ENCODE assay signal across 9 cellular contexts in genomic region chr12:24728366-24728765, GRCh38.
DNase-seq lines count a peak whose midpoint lies in the region; ATAC-seq, FAIRE-seq and TF ChIP-seq lines count a peak whose summit lies in the region.
"Had no signal": no experiment of that assay in that cellular context is flagged by ENCODE, and none has a peak within 500 bp of the region (broad histone marks: within the 10 kb centered on the region; RNA-seq: fewer than 3 reads in every experiment).

No MANE protein-coding gene starts in this region.

- CTCF ChIA-PET in H1 (lab: Charles Lee; ENCODE audit: partially characterized antibody) = interaction anchor here (0.5 to 1.0 kb wide), 3 partner anchors 16 to 670 kb away, joined by 3 read pairs; no protein-coding TSS in a partner anchor

- no peak overlapping the region for H4K91ac ChIP-seq in H1 (replicated peaks; ENCODE audit: insufficient read length, low read length)

- no peak overlapping the region for H3K27ac ChIP-seq in H1 (ENCODE audit: low read depth, low read length)

- no peak overlapping the region for H2BK120ac ChIP-seq in H1 (replicated peaks; ENCODE audit: low read depth, low read length)

- POLR2A ChIA-PET in H1 (lab: Charles Lee; ENCODE audit: partially characterized antibody) = no interaction called here

- no peak for TF ChIP-seq EP300 in H1 (IDR thresholded peaks at IDR 0.05; ENCODE audit: borderline replicate concordance in 1 of 2, low read depth in 2 of 2, low read length in 2 of 2)

- TF ChIP-seq POLR2A in H1 (IDR thresholded peaks at IDR 0.05; ENCODE audit: control extremely low read depth in 1 of 2, low read depth in 2 of 2, low read length in 2 of 2) = no peak

- no peaks in the 10 kb centered on the region for H3K79me2 ChIP-seq in H1 (ENCODE audit: control insufficient read depth in 1 of 2, insufficient read depth in 2 of 2, low read length in 2 of 2)

- no peak overlapping the region for H3K4me2 ChIP-seq in H1 (ENCODE audit: insufficient read depth in 1 of 2, low read depth in 2 of 2, low read length in 2 of 2)

- no peak overlapping the region for H2BK12ac ChIP-seq in H1 (ENCODE audit: low read depth, low read length)

- peaks cover 2% of the 10 kb centered on the region for H3K9me3 Mint-ChIP-seq in stimulated activated effector memory CD8-positive, alpha-beta T cell treated with anti-CD3 and anti-CD28 coated beads, Interleukin-12 subunit alpha, Interleukin-12 subunit beta, amount 100 ng/mL, for 72 hours

- no peak overlapping the region for H4K8ac ChIP-seq in H1 (ENCODE audit: extremely low read depth, insufficient read depth, low read length)

- no peak overlapping the region for H3K18ac ChIP-seq in H1 (ENCODE audit: extremely low read depth, low read length)

- H3K14ac ChIP-seq in H1 (ENCODE audit: insufficient read length) = no peak overlapping the region

- H2BK5ac ChIP-seq in H1 (ENCODE audit: low read depth, low read length) = no peak overlapping the region

- no peaks in the 10 kb centered on the region for H3K36me3 ChIP-seq in H1 (ENCODE audit: control insufficient read depth in 2 of 4, insufficient read depth in 4 of 4, low read length in 3 of 4)

- no peaks in the 10 kb centered on the region for H3K4me1 ChIP-seq in H1 (replicated peaks in 1 of 4; ENCODE audit: control insufficient read depth in 3 of 4, insufficient read depth in 4 of 4, low read length in 3 of 4)

- TF ChIP-seq RAD21 in H1 (IDR thresholded peaks at IDR 0.05 in 1 of 2, conservative IDR thresholded peaks at IDR 0.05 in 1 of 2; ENCODE audit: low read depth in 2 of 2, low read length in 2 of 2) = peak; percentile 53 to 62

- no peaks in the 10 kb centered on the region for H3K9me3 ChIP-seq in H1 (ENCODE audit: insufficient read depth in 2 of 2, low read depth in 1 of 2, low read length in 1 of 2)

- no peak overlapping the region for H3K23ac ChIP-seq in H1 (ENCODE audit: insufficient read length)

- H3K9ac ChIP-seq in H1 (replicated peaks in 1 of 4; ENCODE audit: extremely low read depth in 1 of 4, low read depth in 3 of 4, low read length in 3 of 4) = no peak overlapping the region

- no peak overlapping the region for H2BK20ac ChIP-seq in H1 (ENCODE audit: low read length)

- H3K27me3 ChIP-seq in H1 (replicated peaks in 1 of 4; ENCODE audit: control insufficient read depth in 3 of 4, extremely low read depth in 1 of 4, insufficient read depth in 3 of 4, low read length in 3 of 4) = no peaks in the 10 kb centered on the region

- H4K20me1 ChIP-seq in H1 (replicated peaks in 1 of 2; ENCODE audit: control insufficient read depth in 1 of 2, insufficient read depth in 2 of 2, low read length in 2 of 2) = no peaks in the 10 kb centered on the region

- peak; percentile 44 for ATAC-seq in GM18861 (IDR thresholded peaks at IDR 0.05; ENCODE audit: unreplicated experiment)
- no peak for ATAC-seq in stimulated activated effector memory CD8-positive, alpha-beta T cell treated with anti-CD3 and anti-CD28 coated beads, Interleukin-12 subunit alpha, Interleukin-12 subunit beta, amount 100 ng/mL, for 72 hours

- peak; percentile 57 for DNase-seq in ACHN
- DNase-seq in NCI-H2196 treated with DMSO at 0.1 percent for 48 hours (lab: John Stamatoyannopoulos, UW; ENCODE audit: unreplicated experiment) = peak; percentile 43
- no peak for DNase-seq in H1 (ENCODE audit: low read depth in 1 of 2, low spot score in 2 of 2)
- DNase-seq in retinal pigment epithelial cell (ENCODE audit: low read depth) = no peak
- DNase-seq in stimulated activated effector memory CD8-positive, alpha-beta T cell treated with anti-CD3 and anti-CD28 coated beads, Interleukin-12 subunit alpha, Interleukin-12 subunit beta, amount 100 ng/mL, for 72 hours (ENCODE audit: low spot score in 2 of 2) = no peak
- no peak for DNase-seq in activated CD4-positive, CD25-positive, alpha-beta regulatory T cell (lab: John Stamatoyannopoulos, UW)
- no peak for DNase-seq in stimulated activated CD4-positive, alpha-beta T cell treated with anti-CD3 and anti-CD28 coated beads, Interleukin-4, amount 100 ng/mL, for 4 hours

- H3K4me3 Mint-ChIP-seq in stimulated activated effector memory CD8-positive, alpha-beta T cell treated with anti-CD3 and anti-CD28 coated beads, Interleukin-12 subunit alpha, Interleukin-12 subunit beta, amount 100 ng/mL, for 72 hours = no peak overlapping the region

- H3K4me1 Mint-ChIP-seq in stimulated activated effector memory CD8-positive, alpha-beta T cell treated with anti-CD3 and anti-CD28 coated beads, Interleukin-12 subunit alpha, Interleukin-12 subunit beta, amount 100 ng/mL, for 72 hours = peaks cover 36% of the 10 kb centered on the region

- H2AK5ac ChIP-seq in H1 (ENCODE audit: low read depth, low read length) = no peak overlapping the region

- no peaks in the 10 kb centered on the region for H3K23me2 ChIP-seq in H1 (ENCODE audit: low read depth, low read length)

- FAIRE-seq in H1 (lab: Jason Lieb, UNC) = no peak
- FAIRE-seq: colon had no signal

- H3K36me3 Mint-ChIP-seq in stimulated activated effector memory CD8-positive, alpha-beta T cell treated with anti-CD3 and anti-CD28 coated beads, Interleukin-12 subunit alpha, Interleukin-12 subunit beta, amount 100 ng/mL, for 72 hours = no peaks in the 10 kb centered on the region

- no peaks in the 10 kb centered on the region for H3K79me1 ChIP-seq in H1 (ENCODE audit: low read depth, low read length)

- H3K4ac ChIP-seq in H1 (replicated peaks; ENCODE audit: insufficient read length, low read depth, low read length) = no peak overlapping the region

- H3K4me3 ChIP-seq in H1 (ENCODE audit: extremely low read depth in 1 of 4, insufficient read depth in 2 of 4, low read depth in 3 of 4, low read length in 4 of 4) (no peak overlapping the region), retinal pigment epithelial cell (ENCODE audit: low read length) (no peak overlapping the region)

- TF ChIP-seq CTCF in H1 (IDR thresholded peaks at IDR 0.05; ENCODE audit: control extremely low read depth in 1 of 3, insufficient read depth in 1 of 3, low read depth in 1 of 3, low read length in 3 of 3) (peak in 2 of 3 experiments; percentile 21 to 44; a peak in 2 of 4 replicates), retinal pigment epithelial cell (conservative IDR thresholded peaks at IDR 0.05; ENCODE audit: low read depth, low read length) (peak; percentile 70)

- no peak overlapping the region for H3K27ac Mint-ChIP-seq in stimulated activated effector memory CD8-positive, alpha-beta T cell treated with anti-CD3 and anti-CD28 coated beads, Interleukin-12 subunit alpha, Interleukin-12 subunit beta, amount 100 ng/mL, for 72 hours

- no peak overlapping the region for H3K56ac ChIP-seq in H1 (replicated peaks; ENCODE audit: insufficient read length, low read depth, low read length)

- H2BK15ac ChIP-seq in H1 (ENCODE audit: low read length) = no peak overlapping the region

- no peak overlapping the region for H2AFZ ChIP-seq in H1 (ENCODE audit: low read length)

- in situ Hi-C loops in ACHN (cut with HindIII; ENCODE audit: low pct_ligation_motif_present, low pct_unique_long_range_greater_than_20kb, low sequenced_read_pairs) = no loop called here

- no peak overlapping the region for H4K5ac ChIP-seq in H1 (ENCODE audit: insufficient read length, low read depth, low read length)

TF ChIP-seq in H1, 55 proteins besides CTCF, POLR2A, EP300 and RAD21:
- TF ChIP-seq ASH2L (IDR thresholded peaks at IDR 0.05; ENCODE audit: low read length) (no peak), SP4 (IDR thresholded peaks at IDR 0.05; ENCODE audit: low read length) (no peak), NANOG (IDR thresholded peaks at IDR 0.05; ENCODE audit: insufficient read depth, low read depth, low read length, poor library complexity, severe bottlenecking) (no peak), FOSL1 (IDR thresholded peaks at IDR 0.05; ENCODE audit: insufficient read depth, low read depth, low read length) (no peak), SAP30 (IDR thresholded peaks at IDR 0.05; ENCODE audit: insufficient read depth, insufficient replicate concordance, low read length) (no peak), SIRT6 (IDR thresholded peaks at IDR 0.05; ENCODE audit: low read length) (no peak), RBBP5 (IDR thresholded peaks at IDR 0.05; ENCODE audit: borderline replicate concordance, low read depth, low read length) (no peak), PHF8 (conservative IDR thresholded peaks at IDR 0.05; ENCODE audit: low read depth, low read length) (no peak), BACH1 (IDR thresholded peaks at IDR 0.05; ENCODE audit: low read length) (no peak), YY1 (IDR thresholded peaks at IDR 0.05; ENCODE audit: low read depth, low read length) (no peak), TAF7 (optimal IDR thresholded peaks at IDR 0.05; ENCODE audit: borderline replicate concordance, low read depth, low read length) (no peak), MAX (IDR thresholded peaks at IDR 0.05) (no peak), CEBPB (IDR thresholded peaks at IDR 0.05; ENCODE audit: low read depth, low read length) (no peak), CREB1 (IDR thresholded peaks at IDR 0.05) (no peak), E2F6 (IDR thresholded peaks at IDR 0.05) (no peak), NRF1 (IDR thresholded peaks at IDR 0.05; ENCODE audit: low read depth, low read length) (no peak)
TF ChIP-seq in H1: peak in this region for 0.

Comparison
In these comparisons a context has a peak if more than half of its experiments do, and no peak if none do; other contexts are left out.
1. DNase-seq: peak in ACHN (single experiment) and NCI-H2196 treated with DMSO at 0.1 percent for 48 hours (single experiment); none in H1 (0 of 2), retinal pigment epithelial cell (single experiment), stimulated activated effector memory CD8-positive, alpha-beta T cell treated with anti-CD3 and anti-CD28 coated beads, Interleukin-12 subunit alpha, Interleukin-12 subunit beta, amount 100 ng/mL, for 72 hours (0 of 2), activated CD4-positive, CD25-positive, alpha-beta regulatory T cell (0 of 4) and stimulated activated CD4-positive, alpha-beta T cell treated with anti-CD3 and anti-CD28 coated beads, Interleukin-4, amount 100 ng/mL, for 4 hours (0 of 2).